In the genomic region with DNA sequence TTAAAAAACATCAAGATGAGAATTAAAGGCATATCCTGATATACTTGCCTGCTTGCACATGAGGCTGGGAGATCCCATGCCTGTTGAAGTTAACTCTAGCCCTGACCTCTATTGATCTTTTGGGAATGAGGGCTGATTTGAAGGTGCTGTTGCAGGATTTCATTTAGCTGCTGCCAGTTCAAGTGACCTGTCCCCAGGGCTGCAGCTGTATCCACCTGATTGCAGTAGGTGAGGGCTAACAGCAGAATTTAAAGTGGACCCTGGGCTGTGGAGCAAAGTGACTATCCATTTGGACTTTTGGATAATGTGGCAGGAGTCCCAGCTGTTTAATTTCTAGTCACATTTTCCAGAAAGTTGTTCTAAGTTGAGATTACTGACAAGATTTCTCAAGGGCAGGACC, we compare ENCODE assay signal across 18 cellular contexts. TPM values are rescaled to one million over a fixed set of nuclear protein-coding genes. Genes with fewer than 3 reads are reported as not detected.
"Had no signal": no experiment of that assay in that cellular context is flagged by ENCODE, and none has a peak within 500 bp of the region (broad histone marks: within the 10 kb centered on the region; RNA-seq: fewer than 3 reads in every experiment).

No MANE protein-coding gene starts in this region.

- H3K4me1 ChIP-seq: sigmoid colon had no signal

- H3K4me3 Mint-ChIP-seq: nephron progenitor cell had no signal

- H3K4me1 Mint-ChIP-seq: naive B cell had no signal

- DNase-seq: effector CD4-positive, alpha-beta T cell; islet precursor cell; left lung; lower lobe of right lung; mesenchymal stem cell; naive B cell; nephron progenitor cell; sigmoid colon; stimulated activated CD4-positive, alpha-beta T cell treated with anti-CD3 and anti-CD28 coated beads, Interleukin-2, amount 100 ng/mL, for 24 hours; stimulated activated CD4-positive, alpha-beta T cell treated with anti-CD3 and anti-CD28 coated beads, Interleukin-4, amount 100 ng/mL, for 4 hours; stimulated activated naive CD4-positive, alpha-beta T cell; tibial artery; upper lobe of right lung had no signal

- H3K4me3 ChIP-seq: left lung, lower lobe of right lung, sigmoid colon, skin epidermis, tibial artery, upper lobe of right lung had no signal

- H3K9me3 Mint-ChIP-seq: naive B cell, nephron progenitor cell had no signal

- H3K27ac Mint-ChIP-seq: nephron progenitor cell had no signal

- H3K27me3 Mint-ChIP-seq: naive B cell had no signal

- H3K27me3 ChIP-seq: left lung, sigmoid colon, tibial artery, upper lobe of right lung had no signal

- H3K27ac ChIP-seq: left lung, lower lobe of right lung, sigmoid colon, tibial artery, upper lobe of right lung had no signal

- ATAC-seq: left lung, lower lobe of right lung, upper lobe of right lung had no signal

- H3K9me3 ChIP-seq: left lung, lower lobe of right lung, sigmoid colon, tibial artery, upper lobe of right lung had no signal

RNA-seq across cellular contexts. Expression of a gene that starts 50.8 kb away (rescaled TPM):
- total RNA-seq: dermis microvascular lymphatic vessel endothelial cell, lower lobe of right lung, osteocyte, pulmonary artery endothelial cell, sigmoid colon, upper lobe of right lung had no signal
- polyA plus RNA-seq: esophagus, sigmoid colon had no signal
